ENCODE assay signal across 8 cellular contexts in genomic region chr6:108074359-108075144, GRCh38. TPM values are rescaled to one million over a fixed set of nuclear protein-coding genes. Genes with fewer than 3 reads are reported as not detected.
DNase-seq lines count a peak whose midpoint lies in the region; ATAC-seq and TF ChIP-seq lines count a peak whose summit lies in the region.

A gene with protein sequence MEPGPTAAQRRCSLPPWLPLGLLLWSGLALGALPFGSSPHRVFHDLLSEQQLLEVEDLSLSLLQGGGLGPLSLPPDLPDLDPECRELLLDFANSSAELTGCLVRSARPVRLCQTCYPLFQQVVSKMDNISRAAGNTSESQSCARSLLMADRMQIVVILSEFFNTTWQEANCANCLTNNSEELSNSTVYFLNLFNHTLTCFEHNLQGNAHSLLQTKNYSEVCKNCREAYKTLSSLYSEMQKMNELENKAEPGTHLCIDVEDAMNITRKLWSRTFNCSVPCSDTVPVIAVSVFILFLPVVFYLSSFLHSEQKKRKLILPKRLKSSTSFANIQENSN (minus strand): TSS chr6:108074741. CDS start chr6:108074651, 90 bp downstream.

- H3K4me3 ChIP-seq in GM12864 (ENCODE audit: low read depth, low read length): peak within 1 kb of the TSS; percentile 93
- H3K4me3 ChIP-seq in adipocyte (ENCODE audit: low read length): peak within 1 kb of the TSS; percentile 94
- peak within 1 kb of the TSS; percentile 72 for H3K4me3 ChIP-seq in cardiac muscle cell
- H3K4me3 ChIP-seq in upper lobe of left lung: peak within 1 kb of the TSS; percentile 67 to 97 (median 82)

- no peaks in the 10 kb centered on the region for H3K9me3 ChIP-seq in adipocyte (ENCODE audit: control insufficient read depth, low read length)
- no peaks in the 10 kb centered on the region for H3K9me3 ChIP-seq in cardiac muscle cell (ENCODE audit: low read depth)
- H3K9me3 ChIP-seq in upper lobe of left lung: no peaks in the 10 kb centered on the region

- H3K9ac ChIP-seq in adipocyte (ENCODE audit: low read length): peak within 1 kb of the TSS; percentile 96

- TF ChIP-seq EP300 in upper lobe of left lung (IDR thresholded peaks at IDR 0.05): no peak

- H3K27ac ChIP-seq in cardiac muscle cell (peak within 1 kb of the TSS; percentile 81), upper lobe of left lung (peak within 1 kb of the TSS; percentile 68 to 91 (median 87))

- ATAC-seq in HG02642 (IDR thresholded peaks at IDR 0.05; ENCODE audit: poor library complexity, unreplicated experiment) (peak; percentile 98), upper lobe of left lung (ENCODE audit: low FRiP score in 2 of 2) (peak; percentile 97 to 100)

- H3K4me1 ChIP-seq in adipocyte (ENCODE audit: control insufficient read depth, insufficient read depth, low read length): peaks cover 14% of the 10 kb centered on the region
- peaks cover 5% of the 10 kb centered on the region for H3K4me1 ChIP-seq in cardiac muscle cell (ENCODE audit: low read depth)
- peaks cover 8 to 26% (median 16%) of the 10 kb centered on the region in 4 donors for H3K4me1 ChIP-seq in upper lobe of left lung

- TF ChIP-seq POLR2A in upper lobe of left lung (IDR thresholded peaks at IDR 0.05): peak in 3 of 4 donors; percentile 77 to 94 (median 77)

- H3K27me3 ChIP-seq in adipocyte (replicated peaks; ENCODE audit: control insufficient read depth, insufficient read depth, low read length) (no peaks in the 10 kb centered on the region), cardiac muscle cell (no peaks in the 10 kb centered on the region), upper lobe of left lung (no peaks in the 10 kb centered on the region)

- DNase-seq in GM12864 (ENCODE audit: low read depth): peak; percentile 45
- DNase-seq in NCI-H1105 treated with DMSO at 0.1 percent for 48 hours (lab: John Stamatoyannopoulos, UW): peak; percentile 84
- peak; percentile 87 for DNase-seq in T follicular helper cell (ENCODE audit: low read depth)
- DNase-seq in adipocyte (ENCODE audit: low read depth): peak; percentile 97
- peak; percentile 93 for DNase-seq in cardiac muscle cell (ENCODE audit: low read depth in 1 of 2, low spot score in 1 of 2)
- peak; percentile 83 to 99 (median 88) for DNase-seq in posterior cingulate gyrus
- peak; percentile 92 to 100 for DNase-seq in upper lobe of left lung

- intact Hi-C loops in posterior cingulate gyrus (cut with DNase I): loop anchor here (1.0 kb wide), 1 partner anchor 116 kb away; the partner anchor contains the start of gene SEC63

- H3K36me3 ChIP-seq in adipocyte (ENCODE audit: control insufficient read depth, insufficient read depth, low read length, severe bottlenecking): no peaks in the 10 kb centered on the region
- H3K36me3 ChIP-seq in cardiac muscle cell: no peaks in the 10 kb centered on the region
- no peaks in the 10 kb centered on the region for H3K36me3 ChIP-seq in upper lobe of left lung

- TF ChIP-seq CTCF in GM12864 (IDR thresholded peaks at IDR 0.05; ENCODE audit: low read depth, low read length, missing control alignments) (no peak), cardiac muscle cell (IDR thresholded peaks at IDR 0.05; ENCODE audit: low read depth, low read length) (no peak), upper lobe of left lung (IDR thresholded peaks at IDR 0.05) (peak in 2 of 6 experiments; percentile 13 to 27)

- 0% methylated on average over 9 to 34 of the region's 86 CpGs for WGBS in upper lobe of left lung, 2 donors

RNA-seq across cellular contexts. Expression of the gene that starts here (rescaled TPM):
- 42.8 and 61.7 TPM in 2 replicates for total RNA-seq in cardiac muscle cell
- polyA plus RNA-seq in cardiac muscle cell: 14.8 and 18.1 TPM in 2 replicates
- total RNA-seq in upper lobe of left lung: 10 to 100 TPM; 13.6 to 90.9 (median 49.9) TPM

Comparison
In these comparisons a context has a peak if more than half of its experiments do, and no peak if none do; other contexts are left out.
1. Peak in every context shown above with its lines: DNase-seq, ATAC-seq, H3K4me3 ChIP-seq and H3K27ac ChIP-seq.
2. DNase-seq: peak in every context shown above with its lines; median percentile 97 in adipocyte; 96 in upper lobe of left lung; 93 in cardiac muscle cell; 88 in posterior cingulate gyrus; 87 in T follicular helper cell; 84 in NCI-H1105 treated with DMSO at 0.1 percent for 48 hours; 45 in GM12864.